ENCODE assay signal across 19 cellular contexts in the genomic region with DNA sequence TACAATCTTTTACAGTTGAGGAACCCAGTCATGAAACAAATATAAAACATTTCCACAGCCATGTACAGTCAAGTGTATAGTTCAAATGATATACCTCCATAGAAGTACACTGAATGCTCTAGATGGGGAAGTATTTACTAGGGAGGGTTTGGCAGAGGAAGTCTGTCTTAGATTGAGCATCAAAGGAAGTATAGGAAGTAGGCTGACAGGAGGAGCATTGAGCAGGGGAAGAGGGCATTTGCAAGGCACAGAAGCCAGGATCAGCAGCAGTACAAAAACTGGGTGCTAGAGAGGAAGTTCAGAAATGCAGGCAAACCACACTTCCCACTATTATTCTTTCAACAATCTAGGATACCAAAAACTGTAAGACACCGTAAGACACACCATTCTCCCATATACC.
DNase-seq lines count a peak whose midpoint lies in the region; ATAC-seq, FAIRE-seq and TF ChIP-seq lines count a peak whose summit lies in the region.
"Had no signal": no experiment of that assay in that cellular context is flagged by ENCODE, and none has a peak within 500 bp of the region (broad histone marks: within the 10 kb centered on the region; RNA-seq: fewer than 3 reads in every experiment).

No MANE protein-coding gene starts in this region.

- H3K4me3 ChIP-seq in liver (ENCODE audit: low read depth in 1 of 3, low read length in 3 of 3) (no peak overlapping the region), HepG2 (replicated peaks in 1 of 3; ENCODE audit: insufficient read depth in 1 of 3, low read depth in 2 of 3, low read length in 3 of 3) (no peak overlapping the region), left ventricle myocardium inferior (no peak overlapping the region), spleen (no peak overlapping the region)
- H3K4me3 ChIP-seq: colonic mucosa, pancreas, SJSA1 had no signal

- no peaks in the 10 kb centered on the region for H4K20me1 ChIP-seq in HepG2 (ENCODE audit: insufficient read depth, low read length)

- in situ Hi-C loops in HepG2 (cut with HindIII; ENCODE audit: extremely low pct_ligation_motif_present, low pct_unique_long_range_greater_than_20kb): no loop called here

- CTCF ChIA-PET in HepG2 (lab: Yijun Ruan, JAX; ENCODE audit: low intra/inter-chr PET ratio, low total read pairs): no interaction called here

- no peak for TF ChIP-seq CTCF in liver (IDR thresholded peaks at IDR 0.05; ENCODE audit: low read depth, low read length, missing input control)
- TF ChIP-seq CTCF in HepG2 (CRISPR knock-in tag; IDR thresholded peaks at IDR 0.05): no peak
- TF ChIP-seq CTCF in left ventricle myocardium inferior (IDR thresholded peaks at IDR 0.05; ENCODE audit: borderline replicate concordance): no peak
- TF ChIP-seq CTCF in spleen (IDR thresholded peaks at IDR 0.05 in 8 of 11, conservative IDR thresholded peaks at IDR 0.05 in 3 of 11): no peak

- H3K9me3 ChIP-seq in liver (ENCODE audit: control insufficient read depth in 4 of 4, low read length in 3 of 4): no peaks in the 10 kb centered on the region
- no peaks in the 10 kb centered on the region for H3K9me3 ChIP-seq in HepG2 (ENCODE audit: low read length)
- no peaks in the 10 kb centered on the region for H3K9me3 ChIP-seq in left ventricle myocardium inferior (replicated peaks)
- no peaks in the 10 kb centered on the region for H3K9me3 ChIP-seq in spleen
- H3K9me3 ChIP-seq: colonic mucosa, pancreas, SJSA1 had no signal

- no peak for FAIRE-seq in HepG2 (lab: Jason Lieb, UNC)
- FAIRE-seq: astrocyte, keratinocyte, pancreas, TTC549 had no signal

- TF ChIP-seq RAD21 in liver (IDR thresholded peaks at IDR 0.05) (peak in 1 of 2 donors; percentile 32), HepG2 (CRISPR knock-in tag; IDR thresholded peaks at IDR 0.05) (no peak)

- H3K27ac ChIP-seq in liver (ENCODE audit: low read depth in 1 of 2, low read length in 2 of 2): no peak overlapping the region
- no peak overlapping the region for H3K27ac ChIP-seq in HepG2 (ENCODE audit: extremely low read length, insufficient read depth, low read length)
- H3K27ac ChIP-seq in left ventricle myocardium inferior (replicated peaks): peak overlapping the region; percentile 43
- peak overlapping the region in 7 of 8 donors; percentile 3 to 56 (median 40) for H3K27ac ChIP-seq in spleen
- H3K27ac ChIP-seq: colonic mucosa, pancreas, SJSA1 had no signal

- no peak overlapping the region for H2AFZ ChIP-seq in HepG2 (ENCODE audit: low read length)

- BruUV-seq in HepG2 (replicated peaks; lab: Mats Ljungman, UMichigan): no TSS peak

- H3K27me3 ChIP-seq in liver (ENCODE audit: control insufficient read depth in 4 of 4, insufficient read depth in 4 of 4, low read length in 3 of 4) (no peaks in the 10 kb centered on the region), HepG2 (ENCODE audit: control insufficient read depth in 1 of 2, insufficient read depth in 2 of 2, low read length in 2 of 2) (no peaks in the 10 kb centered on the region; a peak in 1 of 5 replicates), left ventricle myocardium inferior (ENCODE audit: low read depth) (no peaks in the 10 kb centered on the region), spleen (replicated peaks in 1 of 7) (no peaks in the 10 kb centered on the region)
- H3K27me3 ChIP-seq: colonic mucosa, pancreas, SJSA1 had no signal

- H3K79me2 ChIP-seq in HepG2 (ENCODE audit: insufficient read depth, low read length): no peaks in the 10 kb centered on the region

- WGBS in liver: 91% methylated on average over 1 of the region's 1 CpG
- 100% methylated on average over 1 of the region's 1 CpG for WGBS in HepG2 (ENCODE audit: low lambda C conversion rate)
- 20 to 50% (median 43%) methylated on average over 1 of the region's 1 CpG for WGBS in spleen, 5 donors

- intact Hi-C loops in HepG2 (cut with micrococcal nuclease; ENCODE audit: unreplicated experiment) (no loop called here), left ventricle myocardium inferior (cut with micrococcal nuclease) (loop anchor here (10.0 kb wide), 1 partner anchor 104 kb away; no protein-coding TSS in a partner anchor), spleen (cut with DNase I; ENCODE audit: low total_unique reads) (no loop called here), posterior vena cava (cut with DNase I) (no loop called here)

- H3K36me3 ChIP-seq in liver (ENCODE audit: control insufficient read depth in 4 of 4, insufficient read depth in 3 of 4, low read depth in 1 of 4, low read length in 3 of 4) (no peaks in the 10 kb centered on the region), HepG2 (replicated peaks in 1 of 2; ENCODE audit: control insufficient read depth in 1 of 2, insufficient read depth in 2 of 2, low read length in 2 of 2) (no peaks in the 10 kb centered on the region), left ventricle myocardium inferior (no peaks in the 10 kb centered on the region), spleen (no peaks in the 10 kb centered on the region)
- H3K36me3 ChIP-seq: colonic mucosa, pancreas, SJSA1 had no signal

- peaks cover 0 to 1% (median 0%) of the 10 kb centered on the region in 4 donors for H3K4me1 ChIP-seq in liver (ENCODE audit: control insufficient read depth in 4 of 4, insufficient read depth in 4 of 4, low read length in 3 of 4)
- no peaks in the 10 kb centered on the region for H3K4me1 ChIP-seq in HepG2 (ENCODE audit: insufficient read depth, low read length)
- peaks cover 36% of the 10 kb centered on the region for H3K4me1 ChIP-seq in left ventricle myocardium inferior
- peaks cover 6 to 51% (median 23%) of the 10 kb centered on the region in 6 donors for H3K4me1 ChIP-seq in spleen
- H3K4me1 ChIP-seq: colonic mucosa, pancreas, SJSA1 had no signal

- H3K9ac ChIP-seq in liver (ENCODE audit: low read depth in 1 of 2, low read length in 2 of 2) (no peak overlapping the region), HepG2 (ENCODE audit: insufficient read depth, low read depth, low read length) (no peak overlapping the region)

- no peak for ATAC-seq in HepG2

- DNase-seq in HepG2 (ENCODE audit: low spot score) (no peak), SKM-1 (lab: John Stamatoyannopoulos, UW; ENCODE audit: unreplicated experiment) (peak; percentile 94), left ventricle myocardium inferior (no peak), spleen (no peak), posterior vena cava (ENCODE audit: low spot score) (no peak)
- DNase-seq in activated CD8-positive, alpha-beta memory T cell treated with anti-CD3 and anti-CD28 coated beads, Interleukin-2, amount 50 U/mL, for 4 hours: no peak
- DNase-seq in stimulated activated CD4-positive, alpha-beta T cell treated with anti-CD3 and anti-CD28 coated beads, Interleukin-4, amount 100 ng/mL, for 24 hours: no peak
- DNase-seq: activated CD4-positive, alpha-beta memory T cell treated with anti-CD3 and anti-CD28 coated beads, Interleukin-2, amount 10 ng/mL, durations not matched to agents 7 days and 5 days; colonic mucosa; erythroblast; NCI-H1105; NK-92 treated with Interleukin-12 subunit alpha and Interleukin-12 subunit beta, amount 100 ng/mL, for 24 hours; pancreas; stimulated activated CD4-positive, alpha-beta T cell treated with anti-CD3 and anti-CD28 coated beads, Interleukin-12 subunit alpha, Interleukin-12 subunit beta, amount 100 ng/mL, for 4 hours had no signal

- POLR2A ChIA-PET in HepG2 (lab: Yijun Ruan, JAX): no interaction called here

- TF ChIP-seq EP300 in HepG2 (IDR thresholded peaks at IDR 0.05; ENCODE audit: low read depth in 2 of 2, low read length in 2 of 2): no peak
- TF ChIP-seq EP300 in HepG2 (CRISPR knock-in tag; IDR thresholded peaks at IDR 0.05; ENCODE audit: borderline replicate concordance): no peak

- no peak for TF ChIP-seq POLR2A in HepG2 (IDR thresholded peaks at IDR 0.05; ENCODE audit: insufficient read depth in 1 of 2, low read depth in 2 of 2, low read length in 2 of 2)
- TF ChIP-seq POLR2A in spleen (IDR thresholded peaks at IDR 0.05): no peak

- no peak overlapping the region for H3K4me2 ChIP-seq in HepG2 (ENCODE audit: low read depth, low read length)

TF ChIP-seq in liver, 16 proteins besides CTCF, POLR2A, EP300 and RAD21:
- TF ChIP-seq FOXA1 (IDR thresholded peaks at IDR 0.05) (no peak), EGR1 (IDR thresholded peaks at IDR 0.05; ENCODE audit: low read depth in 2 of 2) (peak in 1 of 2 donors; percentile 18), GABPA (IDR thresholded peaks at IDR 0.05 in 1 of 2, conservative IDR thresholded peaks at IDR 0.05 in 1 of 2) (no peak), NR2F2 (IDR thresholded peaks at IDR 0.05) (peak; percentile 34), RXRA (IDR thresholded peaks at IDR 0.05) (no peak)

TF ChIP-seq in HepG2, 621 proteins besides CTCF, POLR2A, EP300 and RAD21 (continues in another document):
- no peak for TF ChIP-seq ONECUT2 (CRISPR knock-in tag; IDR thresholded peaks at IDR 0.05)
- no peak for TF ChIP-seq ZNF230 (CRISPR knock-in tag; IDR thresholded peaks at IDR 0.05)
- no peak for TF ChIP-seq MEIS1 (CRISPR knock-in tag; IDR thresholded peaks at IDR 0.05; ENCODE audit: borderline replicate concordance)
- TF ChIP-seq ETV5 (CRISPR knock-in tag; IDR thresholded peaks at IDR 0.05; ENCODE audit: borderline replicate concordance): no peak
- no peak for TF ChIP-seq MXD4 (CRISPR knock-in tag; IDR thresholded peaks at IDR 0.05)
- no peak for TF ChIP-seq BHLHE40 (IDR thresholded peaks at IDR 0.05; ENCODE audit: low read length)
- no peak for TF ChIP-seq SRSF4 (IDR thresholded peaks at IDR 0.05; ENCODE audit: low read depth, low read length, poor library complexity, severe bottlenecking)
- no peak for TF ChIP-seq ATRX (CRISPR knock-in tag; IDR thresholded peaks at IDR 0.05; ENCODE audit: borderline replicate concordance)
- TF ChIP-seq SALL2 (CRISPR knock-in tag; IDR thresholded peaks at IDR 0.05): no peak
- no peak for TF ChIP-seq FLYWCH1 (CRISPR knock-in tag; IDR thresholded peaks at IDR 0.05)
- TF ChIP-seq ZFP41 (CRISPR knock-in tag; IDR thresholded peaks at IDR 0.05; ENCODE audit: borderline replicate concordance): no peak
- no peak for TF ChIP-seq NR2F2 (IDR thresholded peaks at IDR 0.05; ENCODE audit: borderline replicate concordance, low read depth)
- TF ChIP-seq MTA3 (CRISPR knock-in tag; IDR thresholded peaks at IDR 0.05): no peak

Comparison
In these comparisons a context has a peak if more than half of its experiments do, and no peak if none do; other contexts are left out.
1. H3K27ac ChIP-seq: peak in left ventricle myocardium inferior (single experiment) and spleen (7 of 8); none in liver (0 of 2) and HepG2 (single experiment).